8 cellular contexts compared by ENCODE assay signal in genomic region chr2:201779996-201780673, GRCh38. TPM values are rescaled to one million over a fixed set of nuclear protein-coding genes. Genes with fewer than 3 reads are reported as not detected.
DNase-seq lines count a peak whose midpoint lies in the region; FAIRE-seq and TF ChIP-seq lines count a peak whose summit lies in the region.

No MANE protein-coding gene starts in this region.

- peaks cover 27% of the 10 kb centered on the region; the same call in 1 of the 2 replicates for H3K79me2 ChIP-seq in Loucy (ENCODE audit: insufficient read depth, low read length)

- H3K9me2 ChIP-seq in Loucy (replicated peaks; ENCODE audit: low read depth, low read length) = no peaks in the 10 kb centered on the region

- peak; percentile 44 for FAIRE-seq in GM19239 (lab: Jason Lieb, UNC)

- DNase-seq in AG20443 (ENCODE audit: low spot score) = peak; percentile 29
- no peak for DNase-seq in GM19239 (ENCODE audit: insufficient read length, low spot score)
- peak; percentile 31 for DNase-seq in astrocyte of the spinal cord (ENCODE audit: low read depth, low spot score)
- DNase-seq in iris pigment epithelial cell (ENCODE audit: low read depth) = peak; percentile 21
- DNase-seq in spleen = no peak
- no peak for DNase-seq in GOT3 (lab: John Stamatoyannopoulos, UW)
- DNase-seq in NCI-H1092 (lab: John Stamatoyannopoulos, UW) = no peak

- peak overlapping the region; percentile 63 to 94 (median 88) for H3K27ac ChIP-seq in spleen

- no peak for TF ChIP-seq POLR2A in spleen (IDR thresholded peaks at IDR 0.05)

- H3K9ac ChIP-seq in Loucy (ENCODE audit: low read depth, low read length, poor library complexity, severe bottlenecking) = peak overlapping the region; percentile 77

- peak overlapping the region; percentile 88 for H3K4me3 ChIP-seq in Loucy (ENCODE audit: low read length, poor library complexity, severe bottlenecking)
- H3K4me3 ChIP-seq in astrocyte of the spinal cord (ENCODE audit: low read depth, low read length) = peak overlapping the region; percentile 96
- H3K4me3 ChIP-seq in spleen = peak overlapping the region; percentile 67 to 97 (median 89)

- H3K4me1 ChIP-seq in Loucy (ENCODE audit: insufficient read depth, low read length, poor library complexity, severe bottlenecking) (peaks cover 42% of the 10 kb centered on the region), spleen (peaks cover 7 to 44% (median 24%) of the 10 kb centered on the region in 6 donors)

- H2AFZ ChIP-seq in Loucy (ENCODE audit: low read length) = peak overlapping the region; percentile 93

- H3K27me3 ChIP-seq in Loucy (ENCODE audit: insufficient read depth, low read length, poor library complexity, severe bottlenecking) (no peaks in the 10 kb centered on the region), spleen (replicated peaks in 1 of 7) (peaks cover 0 to 14% (median 0%) of the 10 kb centered on the region in 7 donors)

- intact Hi-C loops in spleen (cut with DNase I; ENCODE audit: low total_unique reads) = no loop called here

- WGBS in spleen, 5 donors = 3 to 7% (median 5%) methylated on average over 18 to 21 of the region's 21 CpGs

- no peaks in the 10 kb centered on the region for H3K9me3 ChIP-seq in Loucy (ENCODE audit: insufficient read depth, low read depth, low read length)
- no peaks in the 10 kb centered on the region for H3K9me3 ChIP-seq in spleen

- no peaks in the 10 kb centered on the region for H3F3A ChIP-seq in Loucy (ENCODE audit: low read depth)

- TF ChIP-seq CTCF in Loucy (conservative IDR thresholded peaks at IDR 0.05; ENCODE audit: low read length) (no peak), astrocyte of the spinal cord (IDR thresholded peaks at IDR 0.05; ENCODE audit: low read depth, low read length) (no peak), spleen (IDR thresholded peaks at IDR 0.05 in 8 of 11, conservative IDR thresholded peaks at IDR 0.05 in 3 of 11) (no peak)

- H3K36me3 ChIP-seq in Loucy (ENCODE audit: insufficient read depth, low read length) = no peaks in the 10 kb centered on the region
- H3K36me3 ChIP-seq in spleen = no peaks in the 10 kb centered on the region

- H4K20me1 ChIP-seq in Loucy (ENCODE audit: insufficient read depth, low read length, poor library complexity, severe bottlenecking) = no peaks in the 10 kb centered on the region

- in situ Hi-C loops in astrocyte of the spinal cord (cut with HindIII; ENCODE audit: low sequenced_read_pairs) = no loop called here

- H3K4me2 ChIP-seq in Loucy (ENCODE audit: low read depth, low read length, poor library complexity, severe bottlenecking) = peak overlapping the region; percentile 75

RNA-seq across cellular contexts. Expression of gene ALS2, which starts 0.6 kb away (rescaled TPM):
- 10 to 100 TPM; 13.2 to 32.7 (median 18.4) TPM for total RNA-seq in spleen
- 1 to 10 TPM; 2.7 to 4.9 (median 3.3) TPM for polyA plus RNA-seq in spleen

RNA-seq across cellular contexts. Expression of gene CDK15, which starts 26.2 kb away (rescaled TPM):
- total RNA-seq in spleen = under 1 TPM in 2 of 7 donors, not detected in 5; 0.26 to 0.64 TPM
- under 1 TPM in 2 of 3 donors, not detected in 1; 0.02 to 0.06 TPM for polyA plus RNA-seq in spleen

Comparison
In these comparisons a context has a peak if more than half of its experiments do, and no peak if none do; other contexts are left out.
1. DNase-seq: peak in AG20443 (single experiment), astrocyte of the spinal cord (single experiment) and iris pigment epithelial cell (single experiment); none in GM19239 (single experiment), spleen (single experiment), GOT3 (single experiment) and NCI-H1092 (single experiment).
2. Peak in every context shown above with its lines, with median percentiles within 50 percentile points of each other: H3K4me3 ChIP-seq.